ENCODE assay signal across 1 cellular context in the genomic region with DNA sequence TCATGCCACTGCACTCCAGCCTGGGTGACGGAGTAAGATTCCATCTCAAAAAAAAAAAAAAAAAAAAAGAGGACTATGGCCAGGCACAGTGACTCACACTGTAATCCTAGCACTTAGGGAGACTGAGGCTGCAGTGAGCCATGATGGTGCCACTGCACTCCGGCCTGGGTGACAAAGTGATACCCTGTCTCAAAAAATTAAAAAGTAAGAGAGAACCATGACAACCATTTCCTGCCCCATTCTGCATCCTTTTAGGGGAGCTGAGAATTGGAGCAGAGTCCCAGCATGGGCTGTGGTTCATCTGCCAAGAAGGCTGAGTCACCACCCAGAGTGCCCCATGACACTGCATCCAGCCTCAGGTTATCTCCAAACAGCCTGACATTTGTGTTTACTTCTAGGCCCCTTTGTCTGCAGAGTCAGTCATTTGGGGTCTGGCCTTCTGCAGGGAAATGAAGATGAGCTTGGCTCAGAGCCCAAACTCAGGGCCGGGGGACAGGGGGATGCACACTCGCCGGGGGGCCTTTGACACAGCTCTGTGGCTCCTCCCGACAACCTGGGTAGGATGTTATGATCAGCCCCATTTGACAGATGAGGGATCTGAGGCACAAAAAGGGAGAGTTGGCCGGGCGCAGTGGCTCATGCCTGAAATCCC.
TF ChIP-seq lines count a peak whose summit lies in the region.

No MANE protein-coding gene starts in this region.

TF ChIP-seq in SK-N-SH, 30 proteins besides CTCF, POLR2A, EP300 and RAD21 (continued from another document):
- TF ChIP-seq FOSL2 (IDR thresholded peaks at IDR 0.05; ENCODE audit: borderline replicate concordance, low read depth) = peak; percentile 23; the same call in 1 of the 2 replicates
- no peak for TF ChIP-seq RFX5 (IDR thresholded peaks at IDR 0.05; ENCODE audit: low read length)
- peak; percentile 22; the same call in 1 of the 2 replicates for TF ChIP-seq JUND (IDR thresholded peaks at IDR 0.05)
- TF ChIP-seq NFIC (IDR thresholded peaks at IDR 0.05; ENCODE audit: borderline replicate concordance) = peak; percentile 72
